ENCODE assay signal across 26 cellular contexts in the genomic region with DNA sequence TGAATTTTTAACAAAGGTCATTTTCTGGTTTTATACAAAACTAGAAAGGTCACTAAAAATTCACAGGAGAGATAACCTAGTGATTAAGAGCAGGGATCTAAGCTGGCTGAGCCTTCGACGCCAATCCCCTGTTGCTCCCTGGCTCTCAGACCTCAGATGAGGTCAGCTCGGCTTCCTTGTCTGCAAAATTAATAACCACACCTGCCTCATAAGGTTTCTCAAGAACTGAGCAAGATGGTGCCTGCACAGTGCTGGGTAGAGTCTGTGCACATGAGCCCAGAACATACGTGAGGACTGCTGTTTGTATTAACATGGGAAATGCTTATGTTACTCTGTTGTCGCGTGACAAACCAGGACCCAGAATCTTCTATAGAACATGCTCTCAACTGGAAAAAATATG. TPM values are rescaled to one million over a fixed set of nuclear protein-coding genes. Genes with fewer than 3 reads are reported as not detected.
DNase-seq lines count a peak whose midpoint lies in the region; ATAC-seq lines count a peak whose summit lies in the region.
"Had no signal": no experiment of that assay in that cellular context is flagged by ENCODE, and none has a peak within 500 bp of the region (broad histone marks: within the 10 kb centered on the region; RNA-seq: fewer than 3 reads in every experiment).

No MANE protein-coding gene starts in this region.

- peak overlapping the region; percentile 43 for H3K4me3 Mint-ChIP-seq in activated naive CD4-positive, alpha-beta T cell treated with anti-CD3 and anti-CD28 coated beads, Interleukin-2, amount 10 ng/mL, durations not matched to agents 7 days and 5 days
- peak overlapping the region in 1 of 3 donors; percentile 86 for H3K4me3 Mint-ChIP-seq in T-cell
- H3K4me3 Mint-ChIP-seq in activated naive CD8-positive, alpha-beta T cell treated with anti-CD3 and anti-CD28 coated beads for 36 hours, result no peak overlapping the region
- H3K4me3 Mint-ChIP-seq in stimulated activated naive B cell treated with anti-CD40 and anti-IgM and Interleukin-4, amounts not matched to agents 10 μg/mL and 1 μg/mL and 100 μg/mL, for 72 hours, result no peak overlapping the region
- H3K4me3 Mint-ChIP-seq: endodermal cell, nephron had no signal

- peaks cover 8% of the 10 kb centered on the region for H3K36me3 Mint-ChIP-seq in activated naive CD4-positive, alpha-beta T cell treated with anti-CD3 and anti-CD28 coated beads, Interleukin-2, amount 10 ng/mL, durations not matched to agents 7 days and 5 days
- no peaks in the 10 kb centered on the region for H3K36me3 Mint-ChIP-seq in T-cell
- peaks cover 76% of the 10 kb centered on the region for H3K36me3 Mint-ChIP-seq in activated naive CD8-positive, alpha-beta T cell treated with anti-CD3 and anti-CD28 coated beads for 36 hours
- H3K36me3 Mint-ChIP-seq in stimulated activated naive B cell treated with anti-CD40 and anti-IgM and Interleukin-4, amounts not matched to agents 10 μg/mL and 1 μg/mL and 100 μg/mL, for 72 hours, result peaks cover 18 to 47% of the 10 kb centered on the region in 2 donors

- CTCF ChIA-PET in activated naive CD4-positive, alpha-beta T cell treated with anti-CD3 and anti-CD28 coated beads, Interleukin-2, amount 10 ng/mL, durations not matched to agents 7 days and 5 days (lab: Charles Lee), result interaction anchor here (1.2 kb wide), 1 partner anchor 29 kb away, joined by 4 read pairs; no protein-coding TSS in a partner anchor
- CTCF ChIA-PET in T-cell (lab: Charles Lee), result no interaction called here

- ATAC-seq in T-cell (replicated peaks in 1 of 4) (no peak), HG03442 (IDR thresholded peaks at IDR 0.05; ENCODE audit: unreplicated experiment) (no peak)
- peak; percentile 39 to 50 for ATAC-seq in stimulated activated naive B cell treated with anti-CD40 and anti-IgM and Interleukin-4, amounts not matched to agents 10 μg/mL and 1 μg/mL and 100 μg/mL, for 72 hours (replicated peaks)
- ATAC-seq: gastroesophageal sphincter, GM12878, K562, left ventricle myocardium superior, right lobe of liver had no signal

- POLR2A ChIA-PET in T-cell (lab: Charles Lee), result no interaction called here

- H3K4me1 Mint-ChIP-seq in activated naive CD4-positive, alpha-beta T cell treated with anti-CD3 and anti-CD28 coated beads, Interleukin-2, amount 10 ng/mL, durations not matched to agents 7 days and 5 days, result peaks cover 94% of the 10 kb centered on the region
- H3K4me1 Mint-ChIP-seq in T-cell, result peaks cover 90 to 93% (median 91%) of the 10 kb centered on the region in 3 donors
- H3K4me1 Mint-ChIP-seq in activated naive CD8-positive, alpha-beta T cell treated with anti-CD3 and anti-CD28 coated beads for 36 hours, result peaks cover 80% of the 10 kb centered on the region
- peaks cover 18 to 53% of the 10 kb centered on the region in 2 donors for H3K4me1 Mint-ChIP-seq in stimulated activated naive B cell treated with anti-CD40 and anti-IgM and Interleukin-4, amounts not matched to agents 10 μg/mL and 1 μg/mL and 100 μg/mL, for 72 hours
- H3K4me1 Mint-ChIP-seq: endodermal cell had no signal

- no peaks in the 10 kb centered on the region for H3K27me3 Mint-ChIP-seq in activated naive CD4-positive, alpha-beta T cell treated with anti-CD3 and anti-CD28 coated beads, Interleukin-2, amount 10 ng/mL, durations not matched to agents 7 days and 5 days
- H3K27me3 Mint-ChIP-seq in T-cell, result no peaks in the 10 kb centered on the region
- no peaks in the 10 kb centered on the region for H3K27me3 Mint-ChIP-seq in activated naive CD8-positive, alpha-beta T cell treated with anti-CD3 and anti-CD28 coated beads for 36 hours
- no peaks in the 10 kb centered on the region for H3K27me3 Mint-ChIP-seq in stimulated activated naive B cell treated with anti-CD40 and anti-IgM and Interleukin-4, amounts not matched to agents 10 μg/mL and 1 μg/mL and 100 μg/mL, for 72 hours

- no peaks in the 10 kb centered on the region for H3K9me3 Mint-ChIP-seq in activated naive CD4-positive, alpha-beta T cell treated with anti-CD3 and anti-CD28 coated beads, Interleukin-2, amount 10 ng/mL, durations not matched to agents 7 days and 5 days
- H3K9me3 Mint-ChIP-seq in T-cell, result no peaks in the 10 kb centered on the region
- H3K9me3 Mint-ChIP-seq in activated naive CD8-positive, alpha-beta T cell treated with anti-CD3 and anti-CD28 coated beads for 36 hours, result peaks cover 2% of the 10 kb centered on the region
- H3K9me3 Mint-ChIP-seq in stimulated activated naive B cell treated with anti-CD40 and anti-IgM and Interleukin-4, amounts not matched to agents 10 μg/mL and 1 μg/mL and 100 μg/mL, for 72 hours, result no peaks in the 10 kb centered on the region
- H3K9me3 Mint-ChIP-seq: nephron had no signal

- peak overlapping the region; percentile 97 for H3K27ac Mint-ChIP-seq in activated naive CD4-positive, alpha-beta T cell treated with anti-CD3 and anti-CD28 coated beads, Interleukin-2, amount 10 ng/mL, durations not matched to agents 7 days and 5 days
- H3K27ac Mint-ChIP-seq in T-cell, result peak overlapping the region; percentile 99 to 100
- peak overlapping the region; percentile 46 for H3K27ac Mint-ChIP-seq in activated naive CD8-positive, alpha-beta T cell treated with anti-CD3 and anti-CD28 coated beads for 36 hours
- H3K27ac Mint-ChIP-seq in stimulated activated naive B cell treated with anti-CD40 and anti-IgM and Interleukin-4, amounts not matched to agents 10 μg/mL and 1 μg/mL and 100 μg/mL, for 72 hours, result no peak overlapping the region
- H3K27ac Mint-ChIP-seq: endodermal cell, nephron had no signal

- DNase-seq in activated naive CD4-positive, alpha-beta T cell treated with anti-CD3 and anti-CD28 coated beads, Interleukin-2, amount 10 ng/mL, durations not matched to agents 7 days and 5 days, result no peak
- DNase-seq in activated naive CD4-positive, alpha-beta T cell (lab: John Stamatoyannopoulos, UW), result no peak
- DNase-seq in T-cell, result no peak
- DNase-seq in activated naive CD8-positive, alpha-beta T cell treated with anti-CD3 and anti-CD28 coated beads for 36 hours, result no peak
- DNase-seq in stimulated activated naive B cell treated with anti-CD40 and anti-IgM and Interleukin-4, amounts not matched to agents 10 μg/mL and 1 μg/mL and 100 μg/mL, for 72 hours, result no peak
- no peak for DNase-seq in Kasumi-1 (lab: John Stamatoyannopoulos, UW)
- DNase-seq: activated CD4-positive, CD25-positive, alpha-beta regulatory T cell; brain microvascular endothelial cell; DMS79; endodermal cell; esophagus squamous epithelium; left ventricle myocardium superior; midbrain; MM.1S; NCI-H146; NCI-H526 treated with DMSO at 0.1 percent for 48 hours; right lobe of liver; RPMI8226; stimulated activated CD4-positive, alpha-beta T cell treated with anti-CD3 and anti-CD28 coated beads, Interleukin-15, amount 100 ng/mL, for 24 hours; T-helper 9 cell had no signal

RNA-seq across cellular contexts. Expression of a gene that starts 24.4 kb away (rescaled TPM):
- 100 to 1,000 TPM; 227 to 387 (median 255) TPM for total RNA-seq in T-cell
- 100 to 1,000 TPM; 196 to 197 TPM for total RNA-seq in activated naive CD8-positive, alpha-beta T cell treated with anti-CD3 and anti-CD28 coated beads for 36 hours
- total RNA-seq: endodermal cell, temporal lobe had no signal

Comparison
In these comparisons a context has a peak if more than half of its experiments do, and no peak if none do; other contexts are left out.
1. ATAC-seq: peak in stimulated activated naive B cell treated with anti-CD40 and anti-IgM and Interleukin-4, amounts not matched to agents 10 μg/mL and 1 μg/mL and 100 μg/mL, for 72 hours (2 of 2); none in T-cell (0 of 4) and HG03442 (single experiment).